23 cellular contexts compared by ENCODE assay signal in the genomic region with DNA sequence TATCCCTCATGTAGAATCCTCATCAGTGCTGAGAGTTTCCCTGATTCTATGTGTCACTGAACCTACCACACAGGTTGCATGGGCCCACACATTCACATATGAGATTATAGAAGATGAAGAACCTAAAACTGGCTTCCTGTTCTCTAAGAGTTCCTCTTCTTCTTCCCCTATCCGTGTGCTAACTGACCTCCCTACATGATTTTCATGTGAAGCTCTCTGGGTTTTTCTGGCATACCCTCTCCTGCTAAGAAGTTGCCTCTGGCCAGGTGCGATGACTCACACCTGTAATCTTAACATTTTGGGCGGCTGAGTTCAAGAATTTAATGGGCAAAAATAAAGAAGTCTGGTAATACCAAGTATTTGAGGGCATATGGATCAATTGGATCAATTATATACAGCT. TPM values are rescaled to one million over a fixed set of nuclear protein-coding genes. Genes with fewer than 3 reads are reported as not detected.
DNase-seq lines count a peak whose midpoint lies in the region; ATAC-seq and TF ChIP-seq lines count a peak whose summit lies in the region.
"Had no signal": no experiment of that assay in that cellular context is flagged by ENCODE, and none has a peak within 500 bp of the region (broad histone marks: within the 10 kb centered on the region; RNA-seq: fewer than 3 reads in every experiment).

No MANE protein-coding gene starts in this region.

- H3K4me2 ChIP-seq in MM.1S (ENCODE audit: low read depth, low read length): no peak overlapping the region
- H3K4me2 ChIP-seq: PC-9 had no signal

- DNase-seq in HL-60 (ENCODE audit: low read depth in 1 of 2, low spot score in 1 of 2): peak; percentile 67 to 73
- DNase-seq in NOMO-1 treated with dmso at 0.1 percent for 144 hours (lab: John Stamatoyannopoulos, UW; ENCODE audit: unreplicated experiment): peak; percentile 79
- DNase-seq in amniotic epithelial cell (ENCODE audit: low read depth): peak; percentile 24
- no peak for DNase-seq in upper lobe of right lung
- no peak for DNase-seq in MM.1S
- DNase-seq: activated CD4-positive, CD25-positive, alpha-beta regulatory T cell treated with anti-CD3 and anti-CD28 coated beads, Interleukin-2, amount 50 U/mL, for 72 hours; activated naive CD4-positive, alpha-beta T cell treated with anti-CD3 and anti-CD28 coated beads for 36 hours; activated T-cell treated with anti-CD3 and anti-CD28 coated beads, Interleukin-2, amount 50 U/mL, for 24 hours; central memory CD4-positive, alpha-beta T cell; foreskin fibroblast; immature natural killer cell; left ventricle myocardium superior; NCI-H1417; NCI-H526 treated with DMSO at 0.1 percent for 48 hours; PC-9; small intestine; stimulated activated CD4-positive, alpha-beta T cell treated with anti-CD3 and anti-CD28 coated beads, Interleukin-4, amount 100 ng/mL, for 1 hour had no signal

- TF ChIP-seq CTCF in HL-60 (IDR thresholded peaks at IDR 0.05; ENCODE audit: insufficient read depth, low read length) (no peak), upper lobe of right lung (IDR thresholded peaks at IDR 0.05) (no peak), MM.1S (IDR thresholded peaks at IDR 0.05; ENCODE audit: low read length) (no peak)

- no peaks in the 10 kb centered on the region for H4K20me1 ChIP-seq in MM.1S (ENCODE audit: insufficient read depth, low read length)

- H3F3A ChIP-seq in MM.1S (ENCODE audit: insufficient read depth, low read length): no peaks in the 10 kb centered on the region

- intact Hi-C loops in upper lobe of right lung (cut with DNase I): no loop called here

- H3K36me3 ChIP-seq in upper lobe of right lung: no peaks in the 10 kb centered on the region
- no peaks in the 10 kb centered on the region for H3K36me3 ChIP-seq in MM.1S (replicated peaks; ENCODE audit: insufficient read depth, low read length)
- H3K36me3 ChIP-seq: SJSA1, tibial nerve had no signal

- H3K27me3 ChIP-seq in HL-60 (ENCODE audit: insufficient read depth, poor library complexity, severe bottlenecking): no peaks in the 10 kb centered on the region
- peaks cover 4% of the 10 kb centered on the region for H3K27me3 ChIP-seq in upper lobe of right lung
- no peaks in the 10 kb centered on the region for H3K27me3 ChIP-seq in MM.1S (replicated peaks; ENCODE audit: insufficient read depth, low read length)
- H3K27me3 ChIP-seq: SJSA1, tibial nerve had no signal

- H3K27ac ChIP-seq in HL-60 (replicated peaks) (peak overlapping the region; percentile 68), upper lobe of right lung (no peak overlapping the region), MM.1S (ENCODE audit: low read length) (no peak overlapping the region)
- H3K27ac ChIP-seq: PC-9, SJSA1, tibial nerve had no signal

- ATAC-seq in upper lobe of right lung (peak; percentile 39), HG03175 (IDR thresholded peaks at IDR 0.05; ENCODE audit: unreplicated experiment) (no peak), GM18867 (IDR thresholded peaks at IDR 0.05; ENCODE audit: unreplicated experiment) (no peak)
- ATAC-seq: left ventricle myocardium superior had no signal

- no peak overlapping the region for H3K9ac ChIP-seq in MM.1S (ENCODE audit: low read length)

- no peaks in the 10 kb centered on the region for H3K9me3 ChIP-seq in upper lobe of right lung
- H3K9me3 ChIP-seq in MM.1S (replicated peaks; ENCODE audit: insufficient read depth, low read length): no peaks in the 10 kb centered on the region
- H3K9me3 ChIP-seq: tibial nerve had no signal

- no peaks in the 10 kb centered on the region for H3K9me2 ChIP-seq in MM.1S (replicated peaks; ENCODE audit: insufficient read depth, low read length)

- H2AFZ ChIP-seq in MM.1S (ENCODE audit: low read length): no peak overlapping the region
- H2AFZ ChIP-seq: PC-9 had no signal

- no peaks in the 10 kb centered on the region for H3K79me2 ChIP-seq in MM.1S (ENCODE audit: low read length)

- H3K4me1 ChIP-seq in upper lobe of right lung (peaks cover 3% of the 10 kb centered on the region), MM.1S (ENCODE audit: low read length) (no peaks in the 10 kb centered on the region)
- H3K4me1 ChIP-seq: SJSA1, tibial nerve had no signal

- H3K4me3 ChIP-seq in HL-60 (replicated peaks; ENCODE audit: insufficient read depth, low read length): no peak overlapping the region
- H3K4me3 ChIP-seq in upper lobe of right lung: no peak overlapping the region
- no peak overlapping the region for H3K4me3 ChIP-seq in MM.1S (ENCODE audit: low read length)
- H3K4me3 ChIP-seq: PC-9, SJSA1, tibial nerve had no signal

RNA-seq across cellular contexts. Expression of gene CD244, which starts 5.5 kb away (rescaled TPM):
- 3.0 TPM for total RNA-seq in upper lobe of right lung
- total RNA-seq: Daoy, PC-9, SJSA1 had no signal

RNA-seq across cellular contexts. Expression of gene ITLN1, which starts 16.8 kb away (rescaled TPM):
- total RNA-seq in upper lobe of right lung: 295 TPM
- total RNA-seq: activated naive CD4-positive, alpha-beta T cell treated with anti-CD3 and anti-CD28 coated beads for 36 hours; PC-9; SJSA1; T-helper 2 cell treated with Interferon-gamma antibody and Interleukin-4, amounts not matched to agents 100 ng/mL and 5 ng/mL, for 36 hours had no signal

Comparison
In these comparisons a context has a peak if more than half of its experiments do, and no peak if none do; other contexts are left out.
1. DNase-seq: peak in HL-60 (2 of 2), NOMO-1 treated with dmso at 0.1 percent for 144 hours (single experiment) and amniotic epithelial cell (single experiment); none in upper lobe of right lung (single experiment) and MM.1S (single experiment).